In genomic region chr16:21554795-21555585, GRCh38 we compare ENCODE assay signal across 1 cellular context.
TF ChIP-seq lines count a peak whose summit lies in the region.

No MANE protein-coding gene starts in this region.

TF ChIP-seq in HepG2, 621 proteins besides CTCF, POLR2A, EP300 and RAD21 (continued from another document and continues in another):
- TF ChIP-seq HNRNPL (IDR thresholded peaks at IDR 0.05; ENCODE audit: low read depth, low read length) (peak; percentile 77; the same call in 1 of the 2 replicates), STAG1 (CRISPR knock-in tag; IDR thresholded peaks at IDR 0.05) (peak; percentile 100), NONO (IDR thresholded peaks at IDR 0.05) (no peak), NONO (CRISPR knock-in tag; conservative IDR thresholded peaks at IDR 0.05) (peak; percentile 87), PRDM10 (CRISPR knock-in tag; IDR thresholded peaks at IDR 0.05; ENCODE audit: low read depth) (peak; percentile 39; the same call in 1 of the 2 replicates), TRIM22 (IDR thresholded peaks at IDR 0.05) (no peak), ZMYM3 (CRISPR knock-in tag; IDR thresholded peaks at IDR 0.05) (peak; percentile 77), ZBTB38 (CRISPR knock-in tag; IDR thresholded peaks at IDR 0.05) (peak; percentile 99), ZNF720 (CRISPR knock-in tag; IDR thresholded peaks at IDR 0.05) (peak; percentile 85), SIN3A (IDR thresholded peaks at IDR 0.05; ENCODE audit: borderline replicate concordance, low read depth, low read length) (no peak), HNRNPUL1 (IDR thresholded peaks at IDR 0.05; ENCODE audit: low read depth, low read length) (no peak), CSRNP2 (CRISPR knock-in tag; conservative IDR thresholded peaks at IDR 0.05; ENCODE audit: low read depth) (no peak), ZNF768 (CRISPR knock-in tag; IDR thresholded peaks at IDR 0.05) (peak; percentile 87), ZNF382 (CRISPR knock-in tag; IDR thresholded peaks at IDR 0.05; ENCODE audit: borderline replicate concordance) (no peak), ZNF263 (CRISPR knock-in tag; IDR thresholded peaks at IDR 0.05) (peak; percentile 84), MIXL1 (CRISPR knock-in tag; IDR thresholded peaks at IDR 0.05) (peak; percentile 83), THAP9 (CRISPR knock-in tag; IDR thresholded peaks at IDR 0.05; ENCODE audit: borderline replicate concordance) (peak; percentile 75), SP140L (CRISPR knock-in tag; IDR thresholded peaks at IDR 0.05; ENCODE audit: borderline replicate concordance) (0 out of 2 replicates have a peak, but pooled peaks have one; percentile 95), MXD3 (CRISPR knock-in tag; IDR thresholded peaks at IDR 0.05) (peak; percentile 97), NAIF1 (CRISPR knock-in tag; IDR thresholded peaks at IDR 0.05; ENCODE audit: borderline replicate concordance) (no peak; the same call in 1 of the 2 replicates), ZNF20 (CRISPR knock-in tag; IDR thresholded peaks at IDR 0.05) (no peak), SP4 (CRISPR knock-in tag; IDR thresholded peaks at IDR 0.05) (peak; percentile 54; the same call in 1 of the 2 replicates), TFDP1 (CRISPR knock-in tag; IDR thresholded peaks at IDR 0.05; ENCODE audit: borderline replicate concordance) (peak; percentile 65; the same call in 1 of the 2 replicates), ZBTB44 (CRISPR knock-in tag; IDR thresholded peaks at IDR 0.05) (no peak; the same call in 1 of the 2 replicates), DPF2 (CRISPR knock-in tag; IDR thresholded peaks at IDR 0.05; ENCODE audit: borderline replicate concordance, low read depth) (no peak), HOMEZ (CRISPR knock-in tag; IDR thresholded peaks at IDR 0.05; ENCODE audit: low read depth) (0 out of 2 replicates have a peak, but pooled peaks have one; percentile 62), CCAR2 (optimal IDR thresholded peaks at IDR 0.05; ENCODE audit: low read depth, low read length) (no peak), KLF6 (CRISPR knock-in tag; IDR thresholded peaks at IDR 0.05) (peak; percentile 95), HNRNPLL (IDR thresholded peaks at IDR 0.05; ENCODE audit: low read depth, low read length, poor library complexity, severe bottlenecking) (peak; percentile 76), ZSCAN12 (CRISPR knock-in tag; IDR thresholded peaks at IDR 0.05) (no peak; the same call in 1 of the 2 replicates), ZFY (CRISPR knock-in tag; IDR thresholded peaks at IDR 0.05) (peak; percentile 72), DZIP1 (CRISPR knock-in tag; IDR thresholded peaks at IDR 0.05) (peak; percentile 92; the same call in 1 of the 2 replicates), ZNF639 (CRISPR knock-in tag; conservative IDR thresholded peaks at IDR 0.05) (0 out of 2 replicates have a peak, but pooled peaks have one; percentile 56), ZNF569 (CRISPR knock-in tag; IDR thresholded peaks at IDR 0.05; ENCODE audit: borderline replicate concordance) (no peak), SOX13 (IDR thresholded peaks at IDR 0.05) (no peak), SOX13 (CRISPR knock-in tag; conservative IDR thresholded peaks at IDR 0.05 in 1 of 2, IDR thresholded peaks at IDR 0.05 in 1 of 2) (peak in 1 of 2 experiments; percentile 55; a peak in 1 of 4 replicates), CENPBD1 (CRISPR knock-in tag; IDR thresholded peaks at IDR 0.05; ENCODE audit: borderline replicate concordance, low read depth) (peak; percentile 89; the same call in 1 of the 2 replicates), ZNF451 (CRISPR knock-in tag; IDR thresholded peaks at IDR 0.05) (peak; percentile 44; the same call in 1 of the 2 replicates), AKAP8 (CRISPR knock-in tag; IDR thresholded peaks at IDR 0.05) (peak; percentile 79), NR2F1 (CRISPR knock-in tag; IDR thresholded peaks at IDR 0.05) (no peak), ZSCAN20 (CRISPR knock-in tag; IDR thresholded peaks at IDR 0.05; ENCODE audit: borderline replicate concordance) (peak; percentile 63), ZNF251 (CRISPR knock-in tag; IDR thresholded peaks at IDR 0.05) (peak; percentile 78), FOXO1 (CRISPR knock-in tag; IDR thresholded peaks at IDR 0.05) (peak; percentile 86)
